ENCODE assay signal across 7 cellular contexts in genomic region chr11:36375348-36376314, GRCh38.
DNase-seq lines count a peak whose midpoint lies in the region; ATAC-seq and TF ChIP-seq lines count a peak whose summit lies in the region.

No MANE protein-coding gene starts in this region.

- peak overlapping the region; percentile 100 for H3K4me3 Mint-ChIP-seq in HFFc6
- peak overlapping the region; percentile 88 for H3K4me3 Mint-ChIP-seq in activated CD8-positive, alpha-beta T cell treated with anti-CD3 and anti-CD28 coated beads for 36 hours
- H3K4me3 Mint-ChIP-seq in stimulated activated memory B cell treated with anti-CD40 and anti-IgM and Interleukin-4, amounts not matched to agents 10 μg/mL and 1 μg/mL and 100 μg/mL, for 72 hours: peak overlapping the region; percentile 79

- ATAC-seq in activated CD8-positive, alpha-beta T cell treated with anti-CD3 and anti-CD28 coated beads for 36 hours: peak; percentile 36
- ATAC-seq in stimulated activated memory B cell treated with anti-CD40 and anti-IgM and Interleukin-4, amounts not matched to agents 10 μg/mL and 1 μg/mL and 100 μg/mL, for 72 hours: no peak

- no peaks in the 10 kb centered on the region for H3K27me3 Mint-ChIP-seq in HFFc6 (ENCODE audit: insufficient read depth)
- peaks cover 62% of the 10 kb centered on the region for H3K27me3 Mint-ChIP-seq in activated CD8-positive, alpha-beta T cell treated with anti-CD3 and anti-CD28 coated beads for 36 hours
- H3K27me3 Mint-ChIP-seq in stimulated activated memory B cell treated with anti-CD40 and anti-IgM and Interleukin-4, amounts not matched to agents 10 μg/mL and 1 μg/mL and 100 μg/mL, for 72 hours: peaks cover 61% of the 10 kb centered on the region

- TF ChIP-seq CTCF in HFFc6 (IDR thresholded peaks at IDR 0.05): no peak
- TF ChIP-seq CTCF in activated CD8-positive, alpha-beta T cell treated with anti-CD3 and anti-CD28 coated beads for 36 hours (IDR thresholded peaks at IDR 0.05): no peak

- H3K27ac Mint-ChIP-seq in HFFc6: peak overlapping the region; percentile 85
- H3K27ac Mint-ChIP-seq in activated CD8-positive, alpha-beta T cell treated with anti-CD3 and anti-CD28 coated beads for 36 hours: peak overlapping the region; percentile 59
- H3K27ac Mint-ChIP-seq in stimulated activated memory B cell treated with anti-CD40 and anti-IgM and Interleukin-4, amounts not matched to agents 10 μg/mL and 1 μg/mL and 100 μg/mL, for 72 hours: peak overlapping the region; percentile 77

- H3K9me3 Mint-ChIP-seq in HFFc6: no peaks in the 10 kb centered on the region
- no peaks in the 10 kb centered on the region for H3K9me3 Mint-ChIP-seq in activated CD8-positive, alpha-beta T cell treated with anti-CD3 and anti-CD28 coated beads for 36 hours
- no peaks in the 10 kb centered on the region for H3K9me3 Mint-ChIP-seq in stimulated activated memory B cell treated with anti-CD40 and anti-IgM and Interleukin-4, amounts not matched to agents 10 μg/mL and 1 μg/mL and 100 μg/mL, for 72 hours

- CTCF ChIA-PET in activated CD8-positive, alpha-beta T cell treated with anti-CD3 and anti-CD28 coated beads for 36 hours (lab: Charles Lee): interaction anchor here (0.6 to 7.3 kb wide), 17 partner anchors 8 to 117 kb away, joined by 3 to 46 read pairs (median 3); partner anchors contain the start of gene COMMD9

- H3K9ac ChIP-seq in iPS-15b (ENCODE audit: low read depth, low read length): peak overlapping the region; percentile 32

- H3K36me3 ChIP-seq in iPS-15b (ENCODE audit: control insufficient read depth, insufficient read depth, low read length): no peaks in the 10 kb centered on the region

- DNase-seq in HFFc6 (no peak), foreskin melanocyte (no peak), amygdala (lab: John Stamatoyannopoulos, UW) (no peak)
- DNase-seq in activated CD8-positive, alpha-beta T cell treated with anti-CD3 and anti-CD28 coated beads for 36 hours: no peak
- DNase-seq in stimulated activated CD4-positive, alpha-beta T cell treated with anti-CD3 and anti-CD28 coated beads, Interleukin-2, amount 100 ng/mL, for 48 hours: no peak

- peak overlapping the region; percentile 75 for H3K4me3 ChIP-seq in iPS-15b (ENCODE audit: low read depth, low read length)

- POLR2A ChIA-PET in activated CD8-positive, alpha-beta T cell treated with anti-CD3 and anti-CD28 coated beads for 36 hours (lab: Charles Lee): interaction anchor here (0.9 to 1.1 kb wide), 2 partner anchors 31 to 45 kb away, joined by 3 read pairs; no protein-coding TSS in a partner anchor

- intact Hi-C loops in activated CD8-positive, alpha-beta T cell treated with anti-CD3 and anti-CD28 coated beads for 36 hours (cut with micrococcal nuclease): no loop called here

- peaks cover 18% of the 10 kb centered on the region for H3K36me3 Mint-ChIP-seq in HFFc6 (ENCODE audit: low read depth)
- H3K36me3 Mint-ChIP-seq in activated CD8-positive, alpha-beta T cell treated with anti-CD3 and anti-CD28 coated beads for 36 hours (ENCODE audit: low read depth): peaks cover 2% of the 10 kb centered on the region
- H3K36me3 Mint-ChIP-seq in stimulated activated memory B cell treated with anti-CD40 and anti-IgM and Interleukin-4, amounts not matched to agents 10 μg/mL and 1 μg/mL and 100 μg/mL, for 72 hours: no peaks in the 10 kb centered on the region

- peaks cover 29% of the 10 kb centered on the region for H3K27me3 ChIP-seq in iPS-15b (ENCODE audit: control insufficient read depth, insufficient read depth, low read length)

- H3K9me3 ChIP-seq in iPS-15b (ENCODE audit: control insufficient read depth, insufficient read depth, low read length): no peaks in the 10 kb centered on the region

- no peaks in the 10 kb centered on the region for H3K4me1 ChIP-seq in iPS-15b (ENCODE audit: control insufficient read depth, insufficient read depth, low read length)

- peaks cover 60% of the 10 kb centered on the region for H3K4me1 Mint-ChIP-seq in HFFc6 (ENCODE audit: low read depth)
- H3K4me1 Mint-ChIP-seq in activated CD8-positive, alpha-beta T cell treated with anti-CD3 and anti-CD28 coated beads for 36 hours (ENCODE audit: low read depth): peaks cover 19% of the 10 kb centered on the region
- peaks cover 26% of the 10 kb centered on the region for H3K4me1 Mint-ChIP-seq in stimulated activated memory B cell treated with anti-CD40 and anti-IgM and Interleukin-4, amounts not matched to agents 10 μg/mL and 1 μg/mL and 100 μg/mL, for 72 hours
